ENCODE assay signal across 32 cellular contexts in genomic region chr17:4445731-4446130, GRCh38. TPM values are rescaled to one million over a fixed set of nuclear protein-coding genes. Genes with fewer than 3 reads are reported as not detected.
"Had no signal": no experiment of that assay in that cellular context is flagged by ENCODE, and none has a peak within 500 bp of the region (broad histone marks: within the 10 kb centered on the region; RNA-seq: fewer than 3 reads in every experiment).

No MANE protein-coding gene starts in this region.

- H3K4me1 ChIP-seq: neural progenitor cell had no signal

- H3K9me3 Mint-ChIP-seq: immature natural killer cell; mesothelial cell of epicardium; naive B cell; natural killer cell; nephron progenitor cell; neural progenitor cell; stimulated activated naive B cell treated with anti-CD40 and anti-IgM and Interleukin-4, amounts not matched to agents 10 μg/mL and 1 μg/mL and 100 μg/mL, for 72 hours had no signal

- ATAC-seq: left lung; natural killer cell; stimulated activated naive B cell treated with anti-CD40 and anti-IgM and Interleukin-4, amounts not matched to agents 10 μg/mL and 1 μg/mL and 100 μg/mL, for 72 hours; stimulated activated naive CD8-positive, alpha-beta T cell treated with anti-CD3 and anti-CD28 coated beads, Interleukin-15, Interleukin-2, amounts not matched to agents 100 U/mL and 50 U/mL, for 24 hours; upper lobe of right lung had no signal

- H3K36me3 Mint-ChIP-seq: immature natural killer cell; mesothelial cell of epicardium; naive B cell; natural killer cell; neural progenitor cell; stimulated activated naive B cell treated with anti-CD40 and anti-IgM and Interleukin-4, amounts not matched to agents 10 μg/mL and 1 μg/mL and 100 μg/mL, for 72 hours had no signal

- H3K27me3 ChIP-seq: left lung, neural progenitor cell, neutrophil, ovary, right atrium auricular region, right lobe of liver, stomach, testis, thyroid gland, transverse colon, upper lobe of right lung had no signal

- H3K27ac Mint-ChIP-seq: immature natural killer cell; mesothelial cell of epicardium; natural killer cell; neural progenitor cell; progenitor cell of endocrine pancreas; stimulated activated naive B cell treated with anti-CD40 and anti-IgM and Interleukin-4, amounts not matched to agents 10 μg/mL and 1 μg/mL and 100 μg/mL, for 72 hours had no signal

- H3K27ac ChIP-seq: left lung, lower lobe of right lung, neural progenitor cell, neutrophil, ovary, right lobe of liver, stomach, testis, thyroid gland, transverse colon, upper lobe of right lung had no signal

- H3K4me3 Mint-ChIP-seq: immature natural killer cell; mesothelial cell of epicardium; naive B cell; natural killer cell; nephron progenitor cell; neural progenitor cell; stimulated activated naive B cell treated with anti-CD40 and anti-IgM and Interleukin-4, amounts not matched to agents 10 μg/mL and 1 μg/mL and 100 μg/mL, for 72 hours had no signal

- DNase-seq: hippocampal formation; immature natural killer cell; kidney; left colon; left lung; lower lobe of right lung; mammary epithelial cell; mesenchymal stem cell; naive B cell; natural killer cell; nephron progenitor cell; occipital lobe; ovary; right lobe of liver; stimulated activated CD4-positive, alpha-beta T cell treated with anti-CD3 and anti-CD28 coated beads, Interleukin-1b, Interleukin-23, amount 100 ng/mL, for 48 hours; stimulated activated CD4-positive, alpha-beta T cell treated with anti-CD3 and anti-CD28 coated beads, Interleukin-2, amount 100 ng/mL, for 48 hours; stimulated activated CD4-positive, alpha-beta T cell treated with anti-CD3 and anti-CD28 coated beads, Interleukin-4, amount 100 ng/mL, for 4 hours; stimulated activated CD8-positive, alpha-beta memory T cell treated with anti-CD3 and anti-CD28 coated beads, Interleukin-4, amount 100 ng/mL, for 48 hours; stimulated activated naive B cell treated with anti-CD40 and anti-IgM and Interleukin-4, amounts not matched to agents 10 μg/mL and 1 μg/mL and 100 μg/mL, for 72 hours; stimulated activated naive CD8-positive, alpha-beta T cell treated with anti-CD3 and anti-CD28 coated beads, Interleukin-15, Interleukin-2, amounts not matched to agents 100 U/mL and 50 U/mL, for 24 hours; stomach; testis; transverse colon; upper lobe of right lung had no signal

- H3K4me1 Mint-ChIP-seq: stimulated activated naive B cell treated with anti-CD40 and anti-IgM and Interleukin-4, amounts not matched to agents 10 μg/mL and 1 μg/mL and 100 μg/mL, for 72 hours had no signal

RNA-seq across cellular contexts. Expression of gene SPNS3, which starts 12.0 kb away (rescaled TPM):
- total RNA-seq: mammary epithelial cell, mesothelial cell of epicardium, progenitor cell of endocrine pancreas, right atrium auricular region, right lobe of liver, skeletal muscle tissue, smooth muscle cell, transverse colon had no signal
- polyA plus RNA-seq: mammary epithelial cell, smooth muscle cell had no signal

RNA-seq across cellular contexts. Expression of gene SPNS2, which starts 53.0 kb away (rescaled TPM):
- polyA plus RNA-seq: mammary epithelial cell had no signal
